9 cellular contexts compared by ENCODE assay signal in the genomic region with DNA sequence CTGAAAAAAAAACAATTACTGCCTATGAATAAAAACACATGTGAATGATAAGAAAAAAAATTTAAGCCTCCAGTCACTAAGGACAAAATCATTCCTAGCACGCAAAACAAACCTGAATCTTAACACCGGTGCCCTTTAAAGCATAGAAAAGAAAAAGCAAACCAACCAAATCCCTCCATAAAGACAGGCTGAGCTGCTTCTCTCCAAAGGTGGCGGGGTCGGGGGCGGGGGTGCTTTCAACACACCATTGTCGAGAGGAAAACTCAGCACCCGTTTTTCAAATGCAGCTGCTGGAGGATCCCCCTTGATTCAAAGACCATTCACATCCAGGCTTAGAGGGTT. TPM values are rescaled to one million over a fixed set of nuclear protein-coding genes. Genes with fewer than 3 reads are reported as not detected.
A peak's percentile ranks its signal among the peaks of the same experiment; 100 is the strongest.
DNase-seq lines count a peak whose midpoint lies in the region; ATAC-seq and TF ChIP-seq lines count a peak whose summit lies in the region.
"Had no signal": no experiment of that assay in that cellular context is flagged by ENCODE, and none has a peak within 500 bp of the region (broad histone marks: within the 10 kb centered on the region; RNA-seq: fewer than 3 reads in every experiment).

No MANE protein-coding gene starts in this region.

- no peaks in the 10 kb centered on the region for H3K4me1 Mint-ChIP-seq in MCF 10A (ENCODE audit: insufficient read depth, unreplicated experiment)

- H3K27ac ChIP-seq in A673 (ENCODE audit: low read depth, low read length, poor library complexity, severe bottlenecking) (no peak overlapping the region), HUES64 (ENCODE audit: low read depth, low read length) (no peak overlapping the region), mucosa of rectum (ENCODE audit: low read depth in 2 of 2, low read length in 2 of 2) (no peak overlapping the region)

- no peak overlapping the region for H3K27ac Mint-ChIP-seq in MCF 10A (ENCODE audit: low read depth, unreplicated experiment)

- no TSS peak for BruUV-seq in A673 (replicated peaks; lab: Mats Ljungman, UMichigan)
- BruUV-seq in MCF 10A (replicated peaks; lab: Mats Ljungman, UMichigan) = no TSS peak

- ATAC-seq in GM18519 (IDR thresholded peaks at IDR 0.05; ENCODE audit: low FRiP score, unreplicated experiment) (no peak), HG02678 (IDR thresholded peaks at IDR 0.05; ENCODE audit: unreplicated experiment) (no peak)

- 1% methylated on average over 7 of the region's 7 CpGs for WGBS in HUES64

- POLR2A ChIA-PET in A673 (lab: Charles Lee; ENCODE audit: low non-redundant PET) (no interaction called here), MCF 10A (lab: Yijun Ruan, JAX) (interaction anchor here (0.8 kb wide), 1 partner anchor 14 kb away, joined by 3 read pairs; no protein-coding TSS in a partner anchor)

- 0 out of 2 replicates have a peak overlapping the region, but pooled peaks have one; percentile 53 for H3K9ac ChIP-seq in HUES64 (ENCODE audit: low read depth, low read length)
- H3K9ac ChIP-seq in mucosa of rectum (ENCODE audit: low read depth in 1 of 2, low read length in 2 of 2) = peak overlapping the region in 1 of 2 donors; percentile 56

- intact Hi-C loops in A673 (cut with micrococcal nuclease; ENCODE audit: unreplicated experiment) (no loop called here), MCF 10A (cut with micrococcal nuclease) (loop anchor here (1.0 kb wide), 1 partner anchor 146 kb away; no protein-coding TSS in a partner anchor)

- DNase-seq in A673 (ENCODE audit: low spot score) = no peak
- DNase-seq in MCF 10A (ENCODE audit: unreplicated experiment) = no peak
- no peak for DNase-seq in RKO (ENCODE audit: low spot score)
- no peak for DNase-seq in AG08396 (ENCODE audit: low spot score)

- H3K36me3 ChIP-seq in A673 (ENCODE audit: insufficient read depth, low read length, poor library complexity, severe bottlenecking) = no peaks in the 10 kb centered on the region
- H3K36me3 ChIP-seq in HUES64 (ENCODE audit: insufficient read depth, low read length) = peaks cover 14% of the 10 kb centered on the region
- H3K36me3 ChIP-seq in mucosa of rectum (ENCODE audit: control insufficient read depth in 2 of 2, insufficient read depth in 2 of 2, low read length in 2 of 2) = no peaks in the 10 kb centered on the region

- peak overlapping the region; percentile 72 for H3K4me3 Mint-ChIP-seq in MCF 10A (ENCODE audit: unreplicated experiment)

- H3K4me3 ChIP-seq in A673 (ENCODE audit: low read depth, low read length, poor library complexity, severe bottlenecking) = peak overlapping the region; percentile 44
- peak overlapping the region; percentile 70 for H3K4me3 ChIP-seq in HUES64 (ENCODE audit: low read length)
- H3K4me3 ChIP-seq in mucosa of rectum (ENCODE audit: low read length in 2 of 2) = peak overlapping the region; percentile 26 to 65

- CTCF ChIA-PET in A673 (lab: Charles Lee) (no interaction called here), MCF 10A (lab: Yijun Ruan, JAX) (interaction anchor here (0.5 to 1.1 kb wide), 4 partner anchors 12 to 584 kb away, joined by 3 to 5 read pairs (median 4); no protein-coding TSS in a partner anchor)

- H3K9me3 Mint-ChIP-seq in MCF 10A (ENCODE audit: unreplicated experiment) = peaks cover 10% of the 10 kb centered on the region

- no peaks in the 10 kb centered on the region for H3K36me3 Mint-ChIP-seq in MCF 10A (ENCODE audit: insufficient read depth, unreplicated experiment)

- TF ChIP-seq CTCF in A673 (conservative IDR thresholded peaks at IDR 0.05; ENCODE audit: low read depth, low read length) = no peak
- TF ChIP-seq CTCF in MCF 10A (IDR thresholded peaks at IDR 0.05; ENCODE audit: unreplicated experiment) = no peak

- H3K27me3 ChIP-seq in A673 (replicated peaks; ENCODE audit: insufficient read depth, low read depth, low read length, poor library complexity) (peaks cover 50% of the 10 kb centered on the region), HUES64 (ENCODE audit: insufficient read depth, low read length) (peaks cover 47% of the 10 kb centered on the region), mucosa of rectum (ENCODE audit: control insufficient read depth in 2 of 2, insufficient read depth in 2 of 2, low read length in 2 of 2) (peaks cover 7 to 19% of the 10 kb centered on the region in 2 donors)

- H3K27me3 Mint-ChIP-seq in MCF 10A (ENCODE audit: insufficient read depth, unreplicated experiment) = no peaks in the 10 kb centered on the region

- H3K9me3 ChIP-seq in A673 (ENCODE audit: low read depth, low read length, poor library complexity, severe bottlenecking) (peaks cover 4% of the 10 kb centered on the region), HUES64 (ENCODE audit: insufficient read depth, low read depth, low read length) (peaks cover 23% of the 10 kb centered on the region), mucosa of rectum (ENCODE audit: control insufficient read depth in 2 of 2, low read length in 2 of 2) (peaks cover 0 to 2% of the 10 kb centered on the region in 2 donors)

- H3K4me1 ChIP-seq in A673 (ENCODE audit: insufficient read depth, low read length, poor library complexity, severe bottlenecking) (no peaks in the 10 kb centered on the region), HUES64 (ENCODE audit: insufficient read depth, low read length) (peaks cover 30% of the 10 kb centered on the region), mucosa of rectum (ENCODE audit: control insufficient read depth in 2 of 2, insufficient read depth in 2 of 2, low read length in 2 of 2) (peaks cover 0 to 4% of the 10 kb centered on the region in 2 donors)

RNA-seq across cellular contexts. Expression of a gene that starts 1.4 kb away (rescaled TPM):
- total RNA-seq in A673 (2021) (not detected in 2 replicates), MCF 10A (2022) (0.19 and 0.52 TPM in 2 replicates)
- polyA plus RNA-seq in HUES64 (2013, experiment 1 of 2) = 1.4 TPM
- 0.70 TPM for polyA plus RNA-seq in HUES64 (2013, experiment 2 of 2)
- total RNA-seq: fibroblast of villous mesenchyme had no signal
